Comparison of ENCODE assay signal across 12 cellular contexts in the genomic region with DNA sequence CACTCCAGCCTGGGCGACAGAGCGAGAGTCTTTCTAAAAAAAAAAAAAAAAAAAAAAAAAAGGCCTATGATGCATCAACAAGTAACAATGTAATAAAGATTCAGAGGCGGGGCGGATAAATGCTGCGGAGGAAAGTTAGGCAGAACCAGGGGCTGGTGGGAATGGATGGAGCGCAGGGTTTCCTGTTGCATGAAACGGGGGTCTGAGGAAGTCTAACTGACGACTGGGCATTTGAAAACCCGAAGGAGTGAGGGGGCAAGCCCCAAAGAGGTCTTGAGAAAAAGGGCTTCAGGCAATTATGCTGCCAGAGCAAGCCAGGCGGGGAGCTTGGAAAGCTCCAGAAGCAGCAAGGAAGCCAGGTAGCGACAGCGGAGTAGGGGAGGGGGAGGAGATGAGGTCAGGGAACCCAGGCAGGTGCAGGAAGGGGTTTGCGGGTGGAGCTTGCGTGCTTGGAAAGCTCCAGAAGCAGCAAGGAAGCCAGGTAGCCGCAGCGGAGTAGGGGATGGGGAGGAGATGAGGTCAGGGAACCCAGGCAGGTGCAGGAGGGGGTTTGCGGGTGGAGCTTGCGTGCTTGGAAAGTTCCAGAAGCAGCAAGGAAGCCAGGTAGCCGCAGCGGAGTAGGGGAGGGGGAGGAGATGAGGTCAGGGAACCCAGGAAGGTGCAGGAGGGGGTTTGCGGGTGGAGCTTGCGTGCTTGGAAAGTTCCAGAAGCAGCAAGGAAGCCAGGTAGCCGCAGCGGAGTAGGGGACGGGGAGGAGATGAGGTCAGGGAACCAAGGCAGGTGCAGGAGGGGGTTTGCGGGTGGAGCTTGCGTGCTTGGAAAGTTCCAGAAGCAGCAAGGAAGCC. TPM values are rescaled to one million over a fixed set of nuclear protein-coding genes. Genes with fewer than 3 reads are reported as not detected.
DNase-seq lines count a peak whose midpoint lies in the region; ATAC-seq, FAIRE-seq and TF ChIP-seq lines count a peak whose summit lies in the region.
"Not testable (repeated sequence)": the region's sequence is repeated elsewhere in the genome, so short reads cannot be mapped to it uniquely, and the experiment has no call there.
"Had no signal": no experiment of that assay in that cellular context is flagged by ENCODE, and none has a peak within 500 bp of the region (broad histone marks: within the 10 kb centered on the region; RNA-seq: fewer than 3 reads in every experiment).

No MANE protein-coding gene starts in this region.

- H3K9me3 ChIP-seq in Peyer's patch; mucosa of rectum (ENCODE audit: control insufficient read depth in 2 of 2, low read length in 2 of 2): not testable (repeated sequence)

- CTCF ChIA-PET in activated CD8-positive, alpha-beta T cell treated with anti-CD3 and anti-CD28 coated beads for 36 hours (lab: Charles Lee) = interaction anchor here (1.4 to 4.5 kb wide), 5 partner anchors 8 to 36 kb away, joined by 3 to 26 read pairs (median 6); no protein-coding TSS in a partner anchor

- not testable (repeated sequence) for H3K27me3 Mint-ChIP-seq in activated CD8-positive, alpha-beta T cell treated with anti-CD3 and anti-CD28 coated beads for 36 hours

- H3K36me3 ChIP-seq in Peyer's patch = peaks cover 0 to 14% (median 0%) of the 10 kb centered on the region in 3 donors
- H3K36me3 ChIP-seq in mucosa of rectum (ENCODE audit: control insufficient read depth in 2 of 2, insufficient read depth in 2 of 2, low read length in 2 of 2) = not testable (repeated sequence)

- H3K4me1 ChIP-seq in Peyer's patch = peaks cover 0 to 27% (median 5%) of the 10 kb centered on the region in 4 donors
- H3K4me1 ChIP-seq in mucosa of rectum (ENCODE audit: control insufficient read depth in 2 of 2, insufficient read depth in 2 of 2, low read length in 2 of 2) = peaks cover 14 to 17% of the 10 kb centered on the region in 2 donors

- not testable (repeated sequence) for FAIRE-seq in GM12892 (lab: Jason Lieb, UNC)

- intact Hi-C loops in activated CD8-positive, alpha-beta T cell treated with anti-CD3 and anti-CD28 coated beads for 36 hours (cut with micrococcal nuclease); Right ventricle myocardium inferior (cut with DNase I): not testable (repeated sequence)

- H3K27ac ChIP-seq in Peyer's patch (peak overlapping the region; percentile 88 to 96 (median 92)), mucosa of rectum (ENCODE audit: low read depth in 2 of 2, low read length in 2 of 2) (peak overlapping the region in 1 of 2 donors; percentile 67)

- H3K36me3 Mint-ChIP-seq in activated CD8-positive, alpha-beta T cell treated with anti-CD3 and anti-CD28 coated beads for 36 hours (ENCODE audit: low read depth) = peaks cover 44% of the 10 kb centered on the region
- peaks cover 7 to 25% of the 10 kb centered on the region in 2 donors for H3K36me3 Mint-ChIP-seq in activated naive CD4-positive, alpha-beta T cell treated with anti-CD3 and anti-CD28 coated beads, Interleukin-2, amount 50 U/mL, for 72 hours

- not testable (repeated sequence) for TF ChIP-seq POLR2A in GM12892 (IDR thresholded peaks at IDR 0.05; ENCODE audit: low read depth, low read length)
- TF ChIP-seq POLR2A in Peyer's patch (IDR thresholded peaks at IDR 0.05) = peak in 1 of 2 donors; percentile 7

- H3K27ac Mint-ChIP-seq in activated CD8-positive, alpha-beta T cell treated with anti-CD3 and anti-CD28 coated beads for 36 hours = peak overlapping the region; percentile 98
- H3K27ac Mint-ChIP-seq in activated naive CD4-positive, alpha-beta T cell treated with anti-CD3 and anti-CD28 coated beads, Interleukin-2, amount 50 U/mL, for 72 hours = peak overlapping the region; percentile 95 to 98

- not testable (repeated sequence) for ATAC-seq in activated CD8-positive, alpha-beta T cell treated with anti-CD3 and anti-CD28 coated beads for 36 hours; Right ventricle myocardium inferior
- ATAC-seq in activated naive CD4-positive, alpha-beta T cell treated with anti-CD3 and anti-CD28 coated beads, Interleukin-2, amount 50 U/mL, for 72 hours = peak; percentile 3 to 12

- H3K4me3 Mint-ChIP-seq in activated CD8-positive, alpha-beta T cell treated with anti-CD3 and anti-CD28 coated beads for 36 hours = peak overlapping the region; percentile 97

- H3K27me3 ChIP-seq in Peyer's patch = not testable (repeated sequence)
- H3K27me3 ChIP-seq in mucosa of rectum (ENCODE audit: control insufficient read depth in 2 of 2, insufficient read depth in 2 of 2, low read length in 2 of 2) = peaks cover 13 to 37% of the 10 kb centered on the region in 2 donors

- H3K4me3 ChIP-seq in Peyer's patch (peak overlapping the region; percentile 62 to 87 (median 70)), mucosa of rectum (ENCODE audit: low read length in 2 of 2) (peak overlapping the region; percentile 45 to 73)

- not testable (repeated sequence) for H3K9ac ChIP-seq in mucosa of rectum (ENCODE audit: low read depth in 1 of 2, low read length in 2 of 2)

- not testable (repeated sequence) for H3K9me3 Mint-ChIP-seq in activated CD8-positive, alpha-beta T cell treated with anti-CD3 and anti-CD28 coated beads for 36 hours; activated naive CD4-positive, alpha-beta T cell treated with anti-CD3 and anti-CD28 coated beads, Interleukin-2, amount 50 U/mL, for 72 hours

- POLR2A ChIA-PET in activated CD8-positive, alpha-beta T cell treated with anti-CD3 and anti-CD28 coated beads for 36 hours (lab: Charles Lee) = interaction anchor here (0.5 to 6.2 kb wide), 14 partner anchors 7 to 119 kb away, joined by 3 to 67 read pairs (median 4); a partner anchor contains a TSS

- peak; percentile 18 for DNase-seq in GM12892 (ENCODE audit: insufficient read length)
- DNase-seq in Peyer's patch = peak; percentile 68 to 91 (median 78)
- DNase-seq in activated CD8-positive, alpha-beta T cell treated with anti-CD3 and anti-CD28 coated beads for 36 hours = peak; percentile 78
- DNase-seq in activated naive CD4-positive, alpha-beta T cell treated with anti-CD3 and anti-CD28 coated beads, Interleukin-2, amount 50 U/mL, for 72 hours (ENCODE audit: low spot score in 2 of 2) = peak in 1 of 2 donors; percentile 81
- DNase-seq in Right ventricle myocardium inferior (ENCODE audit: missing footprints) = peak; percentile 32
- DNase-seq in stimulated activated CD4-positive, alpha-beta T cell treated with anti-CD3 and anti-CD28 coated beads, Interleukin-15, amount 100 ng/mL, for 24 hours = peak; percentile 45
- DNase-seq in ureter (ENCODE audit: low spot score) = peak; percentile 41

- not testable (repeated sequence) for TF ChIP-seq CTCF in Peyer's patch (IDR thresholded peaks at IDR 0.05); activated CD8-positive, alpha-beta T cell treated with anti-CD3 and anti-CD28 coated beads for 36 hours (IDR thresholded peaks at IDR 0.05)

- peaks cover 56% of the 10 kb centered on the region for H3K4me1 Mint-ChIP-seq in activated CD8-positive, alpha-beta T cell treated with anti-CD3 and anti-CD28 coated beads for 36 hours (ENCODE audit: low read depth)

RNA-seq across cellular contexts. Expression of a gene that starts 1.7 kb away (rescaled TPM):
- 13.7 TPM for polyA plus RNA-seq in GM12892 (2012; ENCODE audit: missing spikeins)
- total RNA-seq in Peyer's patch = 100 to 1,000 TPM in 3 of 4 donors, 10 to 100 TPM in 1; 94.2 to 385 (median 317) TPM
- 100 to 1,000 TPM; 298 to 308 TPM for total RNA-seq in activated CD8-positive, alpha-beta T cell treated with anti-CD3 and anti-CD28 coated beads for 36 hours
- total RNA-seq in activated naive CD4-positive, alpha-beta T cell treated with anti-CD3 and anti-CD28 coated beads, Interleukin-2, amount 50 U/mL, for 72 hours = 100 to 1,000 TPM in 1 of 2 donors, 10 to 100 TPM in 1; 97.8 to 695 TPM
- 10.0 TPM for total RNA-seq in Right ventricle myocardium inferior
- 45.0 TPM for total RNA-seq in ureter

RNA-seq across cellular contexts. Expression of a gene that starts 9.0 kb away (rescaled TPM):
- not detected for polyA plus RNA-seq in GM12892 (2012; ENCODE audit: missing spikeins)
- total RNA-seq in Peyer's patch = 100 to 1,000 TPM; 109 to 687 (median 492) TPM
- total RNA-seq in activated CD8-positive, alpha-beta T cell treated with anti-CD3 and anti-CD28 coated beads for 36 hours = 1 to 10 TPM; 3.3 to 3.4 TPM
- 1 to 10 TPM in 1 of 2 donors, under 1 TPM in 1; 0.88 to 2.5 TPM for total RNA-seq in activated naive CD4-positive, alpha-beta T cell treated with anti-CD3 and anti-CD28 coated beads, Interleukin-2, amount 50 U/mL, for 72 hours
- total RNA-seq in Right ventricle myocardium inferior = 0.14 TPM
- total RNA-seq in ureter = 0.36 TPM
- total RNA-seq: temporal lobe had no signal
- polyA plus RNA-seq: keratinocyte had no signal

RNA-seq across cellular contexts. Expression of a gene that starts 12.1 kb away (rescaled TPM):
- not detected for polyA plus RNA-seq in GM12892 (2012; ENCODE audit: missing spikeins)
- total RNA-seq in Peyer's patch = not detected
- total RNA-seq in activated CD8-positive, alpha-beta T cell treated with anti-CD3 and anti-CD28 coated beads for 36 hours = not detected
- not detected for total RNA-seq in activated naive CD4-positive, alpha-beta T cell treated with anti-CD3 and anti-CD28 coated beads, Interleukin-2, amount 50 U/mL, for 72 hours
- total RNA-seq in Right ventricle myocardium inferior = not detected
- not detected for total RNA-seq in ureter
- total RNA-seq: gastroesophageal sphincter, SK-MEL-5, temporal lobe had no signal
- polyA plus RNA-seq: keratinocyte had no signal

RNA-seq across cellular contexts. Expression of a gene that starts 20.4 kb away (rescaled TPM):
- polyA plus RNA-seq in GM12892 (2012; ENCODE audit: missing spikeins) = 157 TPM
- total RNA-seq in Peyer's patch (10 to 100 TPM; 15.6 to 98.2 (median 46.0) TPM), Right ventricle myocardium inferior (253 TPM), ureter (408 TPM)
- 100 to 1,000 TPM; 540 to 549 TPM for total RNA-seq in activated CD8-positive, alpha-beta T cell treated with anti-CD3 and anti-CD28 coated beads for 36 hours
- total RNA-seq in activated naive CD4-positive, alpha-beta T cell treated with anti-CD3 and anti-CD28 coated beads, Interleukin-2, amount 50 U/mL, for 72 hours = 100 to 1,000 TPM; 385 to 785 TPM

RNA-seq across cellular contexts. Expression of a gene that starts 26.6 kb away (rescaled TPM):
- 237 TPM for polyA plus RNA-seq in GM12892 (2012; ENCODE audit: missing spikeins)
- total RNA-seq in Peyer's patch (100 to 1,000 TPM in 2 of 4 donors, 10 to 100 TPM in 2; 45.9 to 141 (median 89.6) TPM), Right ventricle myocardium inferior (125 TPM), ureter (150 TPM)
- 100 to 1,000 TPM; 296 to 304 TPM for total RNA-seq in activated CD8-positive, alpha-beta T cell treated with anti-CD3 and anti-CD28 coated beads for 36 hours
- total RNA-seq in activated naive CD4-positive, alpha-beta T cell treated with anti-CD3 and anti-CD28 coated beads, Interleukin-2, amount 50 U/mL, for 72 hours = 100 to 1,000 TPM in 1 of 2 donors, 10 to 100 TPM in 1; 91.3 to 436 TPM

Comparison
In these comparisons a context has a peak if more than half of its experiments do, and no peak if none do; other contexts are left out.
1. RNA of a gene that starts 9.0 kb away (total RNA-seq): 109 to 687 TPM in Peyer's patch; 3.3 to 3.4 TPM in activated CD8-positive, alpha-beta T cell treated with anti-CD3 and anti-CD28 coated beads for 36 hours, 0.88 to 2.5 TPM in activated naive CD4-positive, alpha-beta T cell treated with anti-CD3 and anti-CD28 coated beads, Interleukin-2, amount 50 U/mL, for 72 hours, 0.36 TPM in ureter (single experiment) and 0.14 TPM in Right ventricle myocardium inferior (single experiment); every median in the first group is over 10 times any median in the second.